In the genomic region with DNA sequence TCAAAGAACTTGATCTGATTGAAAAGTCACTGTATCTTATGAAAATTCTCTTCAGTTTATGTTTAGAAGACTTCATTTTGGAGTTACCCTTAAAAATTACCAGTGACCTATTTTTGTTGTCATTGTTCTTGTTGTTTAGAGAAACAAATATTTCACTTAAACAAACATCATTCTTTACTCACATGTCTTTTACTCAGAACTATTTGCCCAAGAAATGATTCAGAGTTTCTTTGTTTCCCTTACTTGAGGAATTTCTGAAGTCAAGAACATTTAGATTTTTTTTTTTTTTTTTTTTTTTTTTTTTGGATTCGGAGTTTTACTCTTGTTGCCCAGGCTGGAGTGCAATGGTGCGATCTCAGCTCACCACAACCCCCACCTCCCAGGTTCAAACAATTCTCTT, we compare ENCODE assay signal across 25 cellular contexts.
"Had no signal": no experiment of that assay in that cellular context is flagged by ENCODE, and none has a peak within 500 bp of the region (broad histone marks: within the 10 kb centered on the region; RNA-seq: fewer than 3 reads in every experiment).

No MANE protein-coding gene starts in this region.

- H3K27me3 Mint-ChIP-seq: activated naive CD8-positive, alpha-beta T cell treated with anti-CD3 and anti-CD28 coated beads for 36 hours; naive B cell; stimulated activated memory B cell treated with anti-CD40 and anti-IgM and Interleukin-4, amounts not matched to agents 10 μg/mL and 1 μg/mL and 100 μg/mL, for 72 hours had no signal

- H3K27me3 ChIP-seq: ascending aorta, brain microvascular endothelial cell, foreskin keratinocyte, neutrophil, stomach, tibial nerve had no signal

- H3K9me3 Mint-ChIP-seq: nephron progenitor cell; T-helper 1 cell treated with Interleukin-12 subunit alpha and Interleukin-12 subunit beta and Interleukin-4 antibody, amounts not matched to agents 30 μg/mL and 1 μg/mL, for 36 hours had no signal

- H3K9me3 ChIP-seq: ascending aorta, neutrophil, stomach, tibial nerve had no signal

- H3K36me3 ChIP-seq: ascending aorta, brain microvascular endothelial cell, neutrophil, stomach, tibial nerve had no signal

- H3K27ac ChIP-seq: ascending aorta, brain microvascular endothelial cell, foreskin keratinocyte, neutrophil, stomach, tibial nerve, VCaP had no signal

- H3K36me3 Mint-ChIP-seq: naive B cell had no signal

- ATAC-seq: foreskin keratinocyte; left ventricle myocardium superior; sciatic nerve; stimulated activated memory B cell treated with anti-CD40 and anti-IgM and Interleukin-4, amounts not matched to agents 10 μg/mL and 1 μg/mL and 100 μg/mL, for 72 hours had no signal

- H3K27ac Mint-ChIP-seq: activated naive CD8-positive, alpha-beta T cell treated with anti-CD3 and anti-CD28 coated beads for 36 hours; nephron progenitor cell; stimulated activated memory B cell treated with anti-CD40 and anti-IgM and Interleukin-4, amounts not matched to agents 10 μg/mL and 1 μg/mL and 100 μg/mL, for 72 hours; T-helper 1 cell treated with Interleukin-12 subunit alpha and Interleukin-12 subunit beta and Interleukin-4 antibody, amounts not matched to agents 30 μg/mL and 1 μg/mL, for 36 hours had no signal

- H3K4me3 ChIP-seq: ascending aorta, stomach, tibial nerve had no signal

- H3K4me1 ChIP-seq: ascending aorta, stomach had no signal

- H3K4me1 Mint-ChIP-seq: activated naive CD8-positive, alpha-beta T cell treated with anti-CD3 and anti-CD28 coated beads for 36 hours; nephron progenitor cell had no signal

- DNase-seq: activated CD4-positive, alpha-beta T cell treated with anti-CD3 and anti-CD28 coated beads for 4 hours; activated CD4-positive, alpha-beta T cell treated with anti-CD3 and anti-CD28 coated beads, Interleukin-2, amount 50 U/mL, for 4 hours; activated effector memory CD4-positive, alpha-beta T cell treated with Interleukin-2 at 50 U/mL for 16 hours; activated naive CD4-positive, alpha-beta T cell treated with Interleukin-2 at 50 U/mL for 16 hours; activated naive CD8-positive, alpha-beta T cell treated with anti-CD3 and anti-CD28 coated beads for 36 hours; brain microvascular endothelial cell; caudate nucleus; foreskin keratinocyte; left ventricle myocardium superior; naive B cell; nephron progenitor cell; retina; small intestine; stimulated activated CD4-positive, alpha-beta T cell treated with anti-CD3 and anti-CD28 coated beads, Interleukin-4, amount 100 ng/mL, for 4 hours; stimulated activated CD8-positive, alpha-beta memory T cell treated with anti-CD3 and anti-CD28 coated beads, Interleukin-4, amount 100 ng/mL, for 48 hours; stomach; SW 1271; T-helper 9 cell had no signal

- H3K4me3 Mint-ChIP-seq: activated naive CD8-positive, alpha-beta T cell treated with anti-CD3 and anti-CD28 coated beads for 36 hours; naive B cell; nephron progenitor cell; stimulated activated memory B cell treated with anti-CD40 and anti-IgM and Interleukin-4, amounts not matched to agents 10 μg/mL and 1 μg/mL and 100 μg/mL, for 72 hours; T-helper 1 cell treated with Interleukin-12 subunit alpha and Interleukin-12 subunit beta and Interleukin-4 antibody, amounts not matched to agents 30 μg/mL and 1 μg/mL, for 36 hours had no signal
